Comparison of ENCODE assay signal across 21 cellular contexts in the genomic region with DNA sequence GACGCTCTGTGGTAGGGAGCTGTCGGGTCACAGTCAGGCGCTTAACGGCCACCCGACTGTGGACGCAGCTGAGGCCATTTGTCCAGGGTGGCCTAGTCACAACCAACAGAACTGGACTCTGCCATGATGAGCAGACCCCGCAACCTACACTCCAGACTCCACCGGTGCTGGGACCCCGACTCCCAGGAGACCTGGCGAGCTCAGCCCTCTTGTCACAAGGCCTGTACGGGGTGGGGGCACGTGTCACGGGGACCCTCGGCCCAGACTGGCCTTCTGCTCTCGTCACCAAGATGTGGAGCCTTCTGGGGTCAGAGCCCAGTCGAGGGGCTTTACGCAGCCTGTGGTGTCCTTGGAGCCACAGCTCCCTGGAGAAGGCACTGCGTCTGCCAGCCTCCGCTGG. TPM values are rescaled to one million over a fixed set of nuclear protein-coding genes. Genes with fewer than 3 reads are reported as not detected.
DNase-seq lines count a peak whose midpoint lies in the region; ATAC-seq, FAIRE-seq and TF ChIP-seq lines count a peak whose summit lies in the region.
"Had no signal": no experiment of that assay in that cellular context is flagged by ENCODE, and none has a peak within 500 bp of the region (broad histone marks: within the 10 kb centered on the region; RNA-seq: fewer than 3 reads in every experiment).

No MANE protein-coding gene starts in this region.

- H3K27ac ChIP-seq in BLaER1 treated with 17β-estradiol and CSF1 and Interleukin-3, amounts not matched to agents 10 nM and 100 nM, result peak overlapping the region in 2 of 11 experiments; percentile 17 to 59; a peak in 2 of 22 replicates
- no peak overlapping the region for H3K27ac ChIP-seq in kidney (ENCODE audit: low read depth in 2 of 2, low read length in 2 of 2)
- H3K27ac ChIP-seq in PC-9, result no peak overlapping the region
- H3K27ac ChIP-seq: 22Rv1, A549, GM23248 had no signal

- peak overlapping the region in 1 of 11 experiments; percentile 24; a peak in 1 of 22 replicates for H3K9ac ChIP-seq in BLaER1 treated with 17β-estradiol and CSF1 and Interleukin-3, amounts not matched to agents 10 nM and 100 nM
- no peak overlapping the region for H3K9ac ChIP-seq in kidney (ENCODE audit: low read length in 2 of 2)
- H3K9ac ChIP-seq: GM23248 had no signal

- H3K36me3 ChIP-seq in BLaER1 treated with 17β-estradiol and CSF1 and Interleukin-3, amounts not matched to agents 10 nM and 100 nM, result peaks cover 25 to 40% (median 36%) of the 10 kb centered on the region in 11 experiments; a peak in 21 of 22 replicates
- no peaks in the 10 kb centered on the region for H3K36me3 ChIP-seq in kidney (ENCODE audit: control insufficient read depth in 1 of 2, insufficient read depth in 2 of 2, low read length in 2 of 2)
- H3K36me3 ChIP-seq in PC-9 (ENCODE audit: low read depth), result no peaks in the 10 kb centered on the region

- no TSS peak for BruUV-seq in PC-9 (replicated peaks; lab: Mats Ljungman, UMichigan)

- no peak for TF ChIP-seq CTCF in kidney (IDR thresholded peaks at IDR 0.05; ENCODE audit: borderline replicate concordance, extremely low read depth, insufficient read depth)
- no peak for TF ChIP-seq CTCF in PC-9 (conservative IDR thresholded peaks at IDR 0.05)

- H3K27me3 ChIP-seq in BLaER1 treated with 17β-estradiol and CSF1 and Interleukin-3, amounts not matched to agents 10 nM and 100 nM, result peaks cover 0 to 14% (median 0%) of the 10 kb centered on the region in 11 experiments; a peak in 3 of 22 replicates
- H3K27me3 ChIP-seq in PC-9 (ENCODE audit: insufficient read depth, low read depth), result peaks cover 12% of the 10 kb centered on the region; the same call in 1 of the 2 replicates

- H2AFZ ChIP-seq in PC-9, result no peak overlapping the region
- H2AFZ ChIP-seq: GM23248 had no signal

- DNase-seq in activated T-cell treated with anti-CD3 and anti-CD28 coated beads, Interleukin-2, amount 50 U/mL, for 24 hours, result no peak
- no peak for DNase-seq in activated T-cell treated with anti-CD3 and anti-CD28 coated beads, Interleukin-2, amount 50 U/mL, for 1 hour
- peak; percentile 61 for DNase-seq in kidney
- DNase-seq in foreskin melanocyte, result no peak
- DNase-seq in ureter (ENCODE audit: low spot score), result no peak
- DNase-seq in PC-9, result no peak
- DNase-seq: AML-193; C1 segment of cervical spinal cord; Caco-2; CD4-positive, CD25-positive, alpha-beta regulatory T cell; GM23248 had no signal

- H3K27ac Mint-ChIP-seq in activated T-cell treated with anti-CD3 and anti-CD28 coated beads, Interleukin-2, amount 50 U/mL, for 24 hours, result peak overlapping the region; percentile 33
- H3K27ac Mint-ChIP-seq in stimulated activated memory B cell treated with anti-CD40 and anti-IgM and Interleukin-4, amounts not matched to agents 10 μg/mL and 1 μg/mL and 100 μg/mL, for 72 hours, result peak overlapping the region; percentile 24

- CTCF ChIA-PET in PC-9 (lab: Charles Lee), result no interaction called here

- H3K9me3 Mint-ChIP-seq in activated T-cell treated with anti-CD3 and anti-CD28 coated beads, Interleukin-2, amount 50 U/mL, for 24 hours, result no peaks in the 10 kb centered on the region
- no peaks in the 10 kb centered on the region for H3K9me3 Mint-ChIP-seq in stimulated activated memory B cell treated with anti-CD40 and anti-IgM and Interleukin-4, amounts not matched to agents 10 μg/mL and 1 μg/mL and 100 μg/mL, for 72 hours
- H3K9me3 Mint-ChIP-seq: CD4-positive, CD25-positive, alpha-beta regulatory T cell had no signal

- H3K36me3 Mint-ChIP-seq in activated T-cell treated with anti-CD3 and anti-CD28 coated beads, Interleukin-2, amount 50 U/mL, for 24 hours (ENCODE audit: low read depth), result peaks cover 83% of the 10 kb centered on the region
- H3K36me3 Mint-ChIP-seq in stimulated activated memory B cell treated with anti-CD40 and anti-IgM and Interleukin-4, amounts not matched to agents 10 μg/mL and 1 μg/mL and 100 μg/mL, for 72 hours, result peaks cover 55% of the 10 kb centered on the region

- POLR2A ChIA-PET in PC-9 (lab: Charles Lee; ENCODE audit: unreplicated experiment), result no interaction called here

- no peaks in the 10 kb centered on the region for H3F3A ChIP-seq in PC-9 (ENCODE audit: insufficient read depth, low read depth)

- H3K9me3 ChIP-seq in BLaER1 treated with 17β-estradiol and CSF1 and Interleukin-3, amounts not matched to agents 10 nM and 100 nM (replicated peaks in 1 of 11), result no peaks in the 10 kb centered on the region
- H3K9me3 ChIP-seq in kidney (ENCODE audit: control insufficient read depth in 1 of 2, low read length in 2 of 2), result no peaks in the 10 kb centered on the region
- no peaks in the 10 kb centered on the region for H3K9me3 ChIP-seq in PC-9 (ENCODE audit: insufficient read depth, low read depth)
- H3K9me3 ChIP-seq: A549, Caco-2, HAP-1 had no signal

- FAIRE-seq in kidney (lab: Jason Lieb, UNC), result no peak
- FAIRE-seq: A549, D721Med, G401.6, GM12892, GM18507 had no signal

- no peaks in the 10 kb centered on the region for H3K9me2 ChIP-seq in PC-9 (ENCODE audit: insufficient read depth)

- peak overlapping the region in 9 of 11 experiments; percentile 68 to 95 (median 85); a peak in 19 of 22 replicates for H3K4me2 ChIP-seq in BLaER1 treated with 17β-estradiol and CSF1 and Interleukin-3, amounts not matched to agents 10 nM and 100 nM
- H3K4me2 ChIP-seq in PC-9, result no peak overlapping the region
- H3K4me2 ChIP-seq: A549 had no signal

- H3K4me1 Mint-ChIP-seq in activated T-cell treated with anti-CD3 and anti-CD28 coated beads, Interleukin-2, amount 50 U/mL, for 24 hours (ENCODE audit: low read depth), result peaks cover 39% of the 10 kb centered on the region
- H3K4me1 Mint-ChIP-seq in stimulated activated memory B cell treated with anti-CD40 and anti-IgM and Interleukin-4, amounts not matched to agents 10 μg/mL and 1 μg/mL and 100 μg/mL, for 72 hours, result peaks cover 67% of the 10 kb centered on the region

- no peak overlapping the region for H3K4me3 ChIP-seq in BLaER1 treated with 17β-estradiol and CSF1 and Interleukin-3, amounts not matched to agents 10 nM and 100 nM
- no peak overlapping the region for H3K4me3 ChIP-seq in kidney (ENCODE audit: low read length in 2 of 2)
- no peak overlapping the region for H3K4me3 ChIP-seq in PC-9
- H3K4me3 ChIP-seq: A549, GM23248, HAP-1 had no signal

- intact Hi-C loops in kidney (cut with DNase I) (no loop called here), PC-9 (cut with micrococcal nuclease; ENCODE audit: unreplicated experiment) (no loop called here)

- H3K4me1 ChIP-seq in BLaER1 treated with 17β-estradiol and CSF1 and Interleukin-3, amounts not matched to agents 10 nM and 100 nM, result peaks cover 42 to 69% (median 64%) of the 10 kb centered on the region in 10 experiments
- H3K4me1 ChIP-seq in kidney (ENCODE audit: control insufficient read depth in 1 of 2, insufficient read depth in 1 of 2, low read depth in 1 of 2, low read length in 2 of 2) (peaks cover 0 to 3% of the 10 kb centered on the region in 2 donors), PC-9 (replicated peaks; ENCODE audit: insufficient read depth) (no peaks in the 10 kb centered on the region)
- H3K4me1 ChIP-seq: A549, Caco-2, HAP-1 had no signal

- peaks cover 73 to 94% (median 86%) of the 10 kb centered on the region in 11 experiments for H4K20me1 ChIP-seq in BLaER1 treated with 17β-estradiol and CSF1 and Interleukin-3, amounts not matched to agents 10 nM and 100 nM
- no peaks in the 10 kb centered on the region for H4K20me1 ChIP-seq in PC-9 (ENCODE audit: insufficient read depth)

- ATAC-seq in stimulated activated memory B cell treated with anti-CD40 and anti-IgM and Interleukin-4, amounts not matched to agents 10 μg/mL and 1 μg/mL and 100 μg/mL, for 72 hours, result no peak
- ATAC-seq: A549 had no signal

- no peaks in the 10 kb centered on the region for H3K79me2 ChIP-seq in PC-9 (ENCODE audit: low read depth)

- no peaks in the 10 kb centered on the region for H3K27me3 Mint-ChIP-seq in activated T-cell treated with anti-CD3 and anti-CD28 coated beads, Interleukin-2, amount 50 U/mL, for 24 hours
- no peaks in the 10 kb centered on the region for H3K27me3 Mint-ChIP-seq in stimulated activated memory B cell treated with anti-CD40 and anti-IgM and Interleukin-4, amounts not matched to agents 10 μg/mL and 1 μg/mL and 100 μg/mL, for 72 hours
- H3K27me3 Mint-ChIP-seq: CD4-positive, CD25-positive, alpha-beta regulatory T cell had no signal

- H3K4me3 Mint-ChIP-seq in activated T-cell treated with anti-CD3 and anti-CD28 coated beads, Interleukin-2, amount 50 U/mL, for 24 hours, result no peak overlapping the region
- no peak overlapping the region for H3K4me3 Mint-ChIP-seq in stimulated activated memory B cell treated with anti-CD40 and anti-IgM and Interleukin-4, amounts not matched to agents 10 μg/mL and 1 μg/mL and 100 μg/mL, for 72 hours

RNA-seq across cellular contexts. Expression of gene NFATC1, which starts 22.5 kb away (rescaled TPM):
- 17.2 TPM for total RNA-seq in kidney
- 4.3 TPM for polyA plus RNA-seq in kidney (ENCODE audit: insufficient read depth, low read depth, low replicate concordance)
- 13.8 TPM for total RNA-seq in ureter
- 2.6 and 2.9 TPM in 2 replicates for total RNA-seq in PC-9 (2021)
- total RNA-seq: HT-29 had no signal
